Comparison of ENCODE assay signal across 1 cellular context in genomic region chr11:130945945-130946344, GRCh38.
TF ChIP-seq lines count a peak whose summit lies in the region.

No MANE protein-coding gene starts in this region.

TF ChIP-seq in SK-N-SH, 30 proteins besides CTCF, POLR2A, EP300 and RAD21 (continued from another document):
- TF ChIP-seq RXRA (IDR thresholded peaks at IDR 0.05; ENCODE audit: borderline replicate concordance, low read depth) (no peak), JUND (IDR thresholded peaks at IDR 0.05) (no peak), YY1 (IDR thresholded peaks at IDR 0.05; ENCODE audit: low read depth) (no peak), RFX5 (IDR thresholded peaks at IDR 0.05; ENCODE audit: low read length) (no peak), MAX (IDR thresholded peaks at IDR 0.05; ENCODE audit: low read depth) (no peak), TAF1 (IDR thresholded peaks at IDR 0.05; ENCODE audit: borderline replicate concordance, low read depth, low read length) (no peak), SMC3 (IDR thresholded peaks at IDR 0.05; ENCODE audit: low read depth, low read length) (no peak), ELF1 (IDR thresholded peaks at IDR 0.05) (no peak), GATA2 (CRISPR knock-in tag; IDR thresholded peaks at IDR 0.05) (no peak), REST (IDR thresholded peaks at IDR 0.05; ENCODE audit: low read depth, low read length) (no peak)
